Comparison of ENCODE assay signal across 8 cellular contexts in genomic region chr6:36130672-36131516, GRCh38. TPM values are rescaled to one million over a fixed set of nuclear protein-coding genes. Genes with fewer than 3 reads are reported as not detected.
A peak's percentile ranks its signal among the peaks of the same experiment; 100 is the strongest.
DNase-seq lines count a peak whose midpoint lies in the region; ATAC-seq and TF ChIP-seq lines count a peak whose summit lies in the region.

No MANE protein-coding gene starts in this region.

- H3K27ac Mint-ChIP-seq in activated CD4-positive, alpha-beta memory T cell treated with anti-CD3 and anti-CD28 coated beads for 36 hours: peak overlapping the region; percentile 94
- H3K27ac Mint-ChIP-seq in nephron: peak overlapping the region; percentile 15 to 95 (median 86)

- WGBS in transverse colon (ENCODE audit: low coverage in 1 of 2), 2 donors: 15 to 20% methylated on average over 1 to 43 of the region's 51 CpGs

- intact Hi-C loops in activated CD4-positive, alpha-beta memory T cell treated with anti-CD3 and anti-CD28 coated beads for 36 hours (cut with micrococcal nuclease): loop anchor here (1.0 to 5.0 kb wide), 5 partner anchors 11 to 551 kb away; partner anchors contain the start of gene MAPK14
- intact Hi-C loops in transverse colon (cut with DNase I; ENCODE audit: low total_unique reads): no loop called here

- POLR2A ChIA-PET in activated CD4-positive, alpha-beta memory T cell treated with anti-CD3 and anti-CD28 coated beads for 36 hours (lab: Charles Lee): interaction anchor here (0.8 to 4.4 kb wide), 12 partner anchors 9 to 103 kb away, joined by 3 to 71 read pairs (median 5); partner anchors contain the start of genes BRPF3 and MAPK14

- TF ChIP-seq POLR2A in transverse colon (IDR thresholded peaks at IDR 0.05): peak; percentile 55

- H3K9me3 ChIP-seq in transverse colon: no peaks in the 10 kb centered on the region

- peaks cover 20% of the 10 kb centered on the region for H3K36me3 Mint-ChIP-seq in activated CD4-positive, alpha-beta memory T cell treated with anti-CD3 and anti-CD28 coated beads for 36 hours
- H3K36me3 Mint-ChIP-seq in nephron (ENCODE audit: low read depth): no peaks in the 10 kb centered on the region

- CTCF ChIA-PET in activated CD4-positive, alpha-beta memory T cell treated with anti-CD3 and anti-CD28 coated beads for 36 hours (lab: Charles Lee): interaction anchor here (0.6 to 3.6 kb wide), 15 partner anchors 9 to 311 kb away, joined by 3 to 36 read pairs (median 4); partner anchors contain the start of genes BRPF3 and MAPK14

- peak; percentile 18 for ATAC-seq in GM18909 (IDR thresholded peaks at IDR 0.05; ENCODE audit: poor library complexity, unreplicated experiment)

- peak; percentile 86 for DNase-seq in activated CD4-positive, alpha-beta memory T cell treated with anti-CD3 and anti-CD28 coated beads for 36 hours
- DNase-seq in epithelial cell of esophagus (ENCODE audit: low read depth) (peak; percentile 24), transverse colon (peak; percentile 77), NCI-H2227 treated with DMSO at 0.1 percent for 48 hours (lab: John Stamatoyannopoulos, UW) (no peak), SIG-M5 (lab: John Stamatoyannopoulos, UW) (no peak)

- H3K27ac ChIP-seq in KMS-11 (peak overlapping the region; percentile 93), transverse colon (peak overlapping the region; percentile 87 to 96 (median 90))

- H3K36me3 ChIP-seq in KMS-11 (ENCODE audit: insufficient read depth) (no peaks in the 10 kb centered on the region), transverse colon (peaks cover 0 to 11% (median 3%) of the 10 kb centered on the region in 4 donors)

- H3K4me1 ChIP-seq in KMS-11 (ENCODE audit: low read depth, poor library complexity, severe bottlenecking) (peaks cover 48% of the 10 kb centered on the region), transverse colon (peaks cover 14 to 29% (median 24%) of the 10 kb centered on the region in 4 donors)

- H3K9ac ChIP-seq in KMS-11: peak overlapping the region; percentile 93

- H2AFZ ChIP-seq in KMS-11 (ENCODE audit: low read depth): peak overlapping the region; percentile 93

- H3K27me3 ChIP-seq in KMS-11 (ENCODE audit: insufficient read depth, low read depth) (no peaks in the 10 kb centered on the region), transverse colon (peaks cover 7% of the 10 kb centered on the region)

- no peaks in the 10 kb centered on the region for H4K20me1 ChIP-seq in KMS-11 (ENCODE audit: insufficient read depth)

- in situ Hi-C loops in transverse colon (cut with MboI; ENCODE audit: low pct_ligation_motif_present in 1 of 4, low pct_unique_long_range_greater_than_20kb in 1 of 4, low sequenced_read_pairs in 3 of 4): loop anchor here in 3 of 4 donors (10.0 kb wide), 2 partner anchors 54 to 74 kb away; no protein-coding TSS in a partner anchor

- peaks cover 50% of the 10 kb centered on the region for H3K4me1 Mint-ChIP-seq in activated CD4-positive, alpha-beta memory T cell treated with anti-CD3 and anti-CD28 coated beads for 36 hours (ENCODE audit: low read depth)
- peaks cover 37% of the 10 kb centered on the region for H3K4me1 Mint-ChIP-seq in nephron

- no peak overlapping the region for H3K4me3 ChIP-seq in KMS-11 (IDR thresholded peaks at IDR 0.05; ENCODE audit: insufficient read depth, low read depth, low read length)
- peak overlapping the region; percentile 73 for H3K4me3 ChIP-seq in epithelial cell of esophagus (ENCODE audit: low read length)
- H3K4me3 ChIP-seq in transverse colon: peak overlapping the region; percentile 44 to 69 (median 54)

- no peak for TF ChIP-seq EP300 in transverse colon (IDR thresholded peaks at IDR 0.05; ENCODE audit: low read depth)

- H3K27me3 Mint-ChIP-seq in activated CD4-positive, alpha-beta memory T cell treated with anti-CD3 and anti-CD28 coated beads for 36 hours: no peaks in the 10 kb centered on the region
- peaks cover 8% of the 10 kb centered on the region for H3K27me3 Mint-ChIP-seq in nephron (ENCODE audit: low read depth)

- H3K4me3 Mint-ChIP-seq in activated CD4-positive, alpha-beta memory T cell treated with anti-CD3 and anti-CD28 coated beads for 36 hours: peak overlapping the region; percentile 83
- peak overlapping the region; percentile 62 to 76 (median 72) for H3K4me3 Mint-ChIP-seq in nephron

- H3K4me2 ChIP-seq in KMS-11: peak overlapping the region; percentile 91

- no peaks in the 10 kb centered on the region for H3K9me3 Mint-ChIP-seq in activated CD4-positive, alpha-beta memory T cell treated with anti-CD3 and anti-CD28 coated beads for 36 hours
- no peaks in the 10 kb centered on the region for H3K9me3 Mint-ChIP-seq in nephron

- no peak for TF ChIP-seq CTCF in KMS-11 (conservative IDR thresholded peaks at IDR 0.05; ENCODE audit: low read depth, low read length)
- peak; percentile 11 for TF ChIP-seq CTCF in epithelial cell of esophagus (IDR thresholded peaks at IDR 0.05; ENCODE audit: insufficient read depth, low read depth, low read length, missing control alignments)
- TF ChIP-seq CTCF in nephron (IDR thresholded peaks at IDR 0.05; ENCODE audit: unreplicated experiment in 3 of 3): no peak
- TF ChIP-seq CTCF in transverse colon (IDR thresholded peaks at IDR 0.05): peak in 4 of 5 experiments; percentile 14 to 21 (median 18)

- no peaks in the 10 kb centered on the region for H3K79me2 ChIP-seq in KMS-11 (ENCODE audit: insufficient read depth, low read depth)

RNA-seq across cellular contexts. Expression of gene MAPK13, which starts 0.6 kb away (rescaled TPM):
- total RNA-seq in activated CD4-positive, alpha-beta memory T cell treated with anti-CD3 and anti-CD28 coated beads for 36 hours: 10 to 100 TPM; 61.0 to 65.0 TPM
- total RNA-seq in transverse colon: 100 to 1,000 TPM in 3 of 4 donors, 10 to 100 TPM in 1; 67.7 to 200 (median 146) TPM

Comparison
In these comparisons a context has a peak if more than half of its experiments do, and no peak if none do; other contexts are left out.
1. CTCF ChIP-seq: peak in epithelial cell of esophagus (single experiment) and transverse colon (4 of 5); none in KMS-11 (single experiment) and nephron (0 of 3).
2. DNase-seq: peak in activated CD4-positive, alpha-beta memory T cell treated with anti-CD3 and anti-CD28 coated beads for 36 hours (single experiment), epithelial cell of esophagus (single experiment) and transverse colon (single experiment); none in NCI-H2227 treated with DMSO at 0.1 percent for 48 hours (single experiment) and SIG-M5 (single experiment).